In the genomic region with DNA sequence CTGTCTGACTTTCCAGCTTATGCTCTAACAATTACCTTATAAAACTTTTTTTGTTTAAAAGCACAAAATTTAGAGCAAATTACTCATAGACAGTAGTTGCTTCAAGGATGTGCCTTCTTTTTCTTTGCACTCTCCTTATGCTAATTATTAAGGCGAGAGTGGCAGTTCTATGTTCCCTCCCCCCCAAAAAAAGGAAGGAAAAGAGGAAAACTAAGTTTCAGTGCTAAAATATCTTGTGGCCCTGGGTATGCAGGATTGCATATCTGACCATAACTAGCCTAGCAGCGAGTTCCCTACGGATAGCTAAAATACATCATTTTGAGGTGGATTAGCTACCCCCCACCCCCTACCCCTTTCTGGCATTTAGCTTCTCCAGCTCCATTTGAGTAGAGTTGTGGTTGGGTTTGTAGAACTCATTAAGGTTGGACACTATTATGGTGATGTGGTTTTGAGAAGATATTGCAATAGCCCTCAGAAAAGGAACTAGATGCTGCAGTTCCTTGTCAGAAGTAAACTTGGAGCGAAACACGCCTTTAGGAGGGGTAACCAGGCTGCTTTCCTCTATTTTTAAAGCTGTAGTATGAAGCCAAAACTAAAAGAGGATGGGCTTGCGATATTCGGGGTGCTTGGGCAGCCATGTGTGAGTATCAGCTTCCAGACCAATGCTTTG, we compare ENCODE assay signal across 11 cellular contexts.
DNase-seq lines count a peak whose midpoint lies in the region; ATAC-seq and TF ChIP-seq lines count a peak whose summit lies in the region.
"Had no signal": no experiment of that assay in that cellular context is flagged by ENCODE, and none has a peak within 500 bp of the region (broad histone marks: within the 10 kb centered on the region; RNA-seq: fewer than 3 reads in every experiment).

No MANE protein-coding gene starts in this region.

- DNase-seq in GF-D8 (lab: John Stamatoyannopoulos, UW) (peak; percentile 82), heart right ventricle (no peak), NCI-H345 treated with DMSO at 0.1 percent for 48 hours (lab: John Stamatoyannopoulos, UW; ENCODE audit: unreplicated experiment) (no peak), omental fat pad (ENCODE audit: low spot score) (no peak), PC-3 (no peak)
- DNase-seq: activated effector memory CD4-positive, alpha-beta T cell treated with Interleukin-2 at 50 U/mL for 16 hours; SW 1271 had no signal

- WGBS in heart right ventricle, 2 donors: 83 to 89% methylated on average over 7 of the region's 7 CpGs

- H3K9ac ChIP-seq in KMS-11 (no peak overlapping the region), PC-3 (ENCODE audit: low read length) (no peak overlapping the region)

- H3F3A ChIP-seq in PC-3 (ENCODE audit: low read length, unreplicated experiment): no peaks in the 10 kb centered on the region

- H3K27me3 ChIP-seq in KMS-11 (ENCODE audit: insufficient read depth, low read depth) (no peaks in the 10 kb centered on the region), heart right ventricle (no peaks in the 10 kb centered on the region), PC-3 (ENCODE audit: low read length) (no peaks in the 10 kb centered on the region)

- BruUV-seq in PC-3 (replicated peaks; lab: Mats Ljungman, UMichigan): no TSS peak

- TF ChIP-seq CTCF in KMS-11 (conservative IDR thresholded peaks at IDR 0.05; ENCODE audit: low read depth, low read length) (no peak), heart right ventricle (IDR thresholded peaks at IDR 0.05) (no peak), omental fat pad (IDR thresholded peaks at IDR 0.05) (no peak), PC-3 (conservative IDR thresholded peaks at IDR 0.05; ENCODE audit: low read depth, low read length) (no peak)

- H3K36me3 ChIP-seq in KMS-11 (ENCODE audit: insufficient read depth) (no peaks in the 10 kb centered on the region), heart right ventricle (peaks cover 0 to 31% (median 0%) of the 10 kb centered on the region in 9 donors), PC-3 (ENCODE audit: low read depth, low read length) (no peaks in the 10 kb centered on the region)

- POLR2A ChIA-PET in PC-3 (lab: Charles Lee; ENCODE audit: unreplicated experiment): no interaction called here

- H3K4me2 ChIP-seq in KMS-11 (peak overlapping the region; percentile 96), PC-3 (ENCODE audit: low read length) (no peak overlapping the region)

- H4K20me1 ChIP-seq in KMS-11 (ENCODE audit: insufficient read depth) (0 out of 2 replicates have a peak, but pooled peaks cover 5% of the 10 kb centered on the region), PC-3 (ENCODE audit: low read length) (no peaks in the 10 kb centered on the region)

- intact Hi-C loops in heart right ventricle (cut with DNase I) (loop anchor here in 1 of 10 donors (10.0 kb wide), 1 partner anchor 70 kb away; no protein-coding TSS in a partner anchor), PC-3 (cut with micrococcal nuclease) (no loop called here)

- H2AFZ ChIP-seq in KMS-11 (ENCODE audit: low read depth) (no peak overlapping the region), PC-3 (ENCODE audit: low read length) (no peak overlapping the region)

- H3K9me3 ChIP-seq in heart right ventricle (no peaks in the 10 kb centered on the region), PC-3 (ENCODE audit: low read length) (no peaks in the 10 kb centered on the region)

- H3K79me2 ChIP-seq in KMS-11 (ENCODE audit: insufficient read depth, low read depth) (no peaks in the 10 kb centered on the region), PC-3 (ENCODE audit: low read length) (no peaks in the 10 kb centered on the region)

- peak; percentile 68 for ATAC-seq in GM21390 (IDR thresholded peaks at IDR 0.05; ENCODE audit: unreplicated experiment)
- peak in 7 of 8 donors; percentile 10 to 48 (median 28) for ATAC-seq in heart right ventricle
- no peak for ATAC-seq in GM18873 (IDR thresholded peaks at IDR 0.05; ENCODE audit: low FRiP score, unreplicated experiment)
- no peak for ATAC-seq in omental fat pad (ENCODE audit: low FRiP score)
- no peak for ATAC-seq in PC-3
- ATAC-seq: left lobe of liver had no signal

- H3K9me2 ChIP-seq in PC-3 (replicated peaks; ENCODE audit: low read length): no peaks in the 10 kb centered on the region

- H3K4me3 ChIP-seq in KMS-11 (IDR thresholded peaks at IDR 0.05; ENCODE audit: insufficient read depth, low read depth, low read length) (no peak overlapping the region), heart right ventricle (peak overlapping the region in 2 of 10 donors; percentile 1 to 44), PC-3 (ENCODE audit: low read length) (no peak overlapping the region)

- H3K4me1 ChIP-seq in KMS-11 (ENCODE audit: low read depth, poor library complexity, severe bottlenecking) (peaks cover 37% of the 10 kb centered on the region), heart right ventricle (peaks cover 0 to 83% (median 26%) of the 10 kb centered on the region in 9 donors), PC-3 (ENCODE audit: insufficient read depth, low read length) (no peaks in the 10 kb centered on the region)

- H3K27ac ChIP-seq in KMS-11 (peak overlapping the region; percentile 29; the same call in 1 of the 2 replicates), heart right ventricle (peak overlapping the region in 2 of 10 donors; percentile 18 to 77), PC-3 (ENCODE audit: low read length) (no peak overlapping the region)

- CTCF ChIA-PET in PC-3 (lab: Charles Lee): no interaction called here

Comparison
In these comparisons a context has a peak if more than half of its experiments do, and no peak if none do; other contexts are left out.
1. ATAC-seq: peak in GM21390 (single experiment) and heart right ventricle (7 of 8); none in GM18873 (single experiment), omental fat pad (single experiment) and PC-3 (single experiment).